In genomic region chr19:3708207-3708931, GRCh38 we compare ENCODE assay signal across 10 cellular contexts. TPM values are rescaled to one million over a fixed set of nuclear protein-coding genes. Genes with fewer than 3 reads are reported as not detected.
DNase-seq lines count a peak whose midpoint lies in the region; ATAC-seq, FAIRE-seq and TF ChIP-seq lines count a peak whose summit lies in the region.
"Had no signal": no experiment of that assay in that cellular context is flagged by ENCODE, and none has a peak within 500 bp of the region (broad histone marks: within the 10 kb centered on the region; RNA-seq: fewer than 3 reads in every experiment).

Gene TJP3 (plus strand): TSS chr19:3708384. CDS start chr19:3728433, 20,049 bp downstream.

- intact Hi-C loops in colonic mucosa (cut with DNase I): no loop called here
- intact Hi-C loops in ovary (cut with DNase I): no loop called here

- ATAC-seq in GM21723 (IDR thresholded peaks at IDR 0.05; ENCODE audit: unreplicated experiment) (no peak), HG02840 (IDR thresholded peaks at IDR 0.05; ENCODE audit: low FRiP score, unreplicated experiment) (no peak)

- H3K4me1 ChIP-seq in colonic mucosa (peaks cover 4% of the 10 kb centered on the region), ovary (ENCODE audit: insufficient read depth) (no peaks in the 10 kb centered on the region)

- H3K27ac ChIP-seq in colonic mucosa (peak within 1 kb of the TSS; percentile 91), ovary (no peak within 1 kb of the TSS)

- H3K9me3 ChIP-seq in colonic mucosa (no peaks in the 10 kb centered on the region), ovary (no peaks in the 10 kb centered on the region)

- TF ChIP-seq EP300 in ovary (IDR thresholded peaks at IDR 0.05): no peak

- H3K36me3 ChIP-seq in colonic mucosa: no peaks in the 10 kb centered on the region
- H3K36me3 ChIP-seq in ovary: no peaks in the 10 kb centered on the region

- H3K4me3 ChIP-seq in colonic mucosa (peak within 1 kb of the TSS; percentile 44), ovary (peak within 1 kb of the TSS; percentile 16)

- H3K27me3 ChIP-seq in colonic mucosa (no peaks in the 10 kb centered on the region), ovary (no peaks in the 10 kb centered on the region)

- TF ChIP-seq CTCF in colonic mucosa (IDR thresholded peaks at IDR 0.05) (no peak), ovary (IDR thresholded peaks at IDR 0.05) (no peak)

- DNase-seq in DMS153 treated with DMSO at 0.1 percent for 48 hours (lab: John Stamatoyannopoulos, UW; ENCODE audit: unreplicated experiment) (peak; percentile 9), M059J (ENCODE audit: low read depth) (peak; percentile 45), colonic mucosa (peak; percentile 89), ovary (no peak), COR-L47 (lab: John Stamatoyannopoulos, UW) (no peak), GM12891 (ENCODE audit: insufficient read length, low spot score) (no peak)
- DNase-seq: cortex of kidney; stimulated activated CD4-positive, alpha-beta T cell treated with anti-CD3 and anti-CD28 coated beads, Interleukin-12 subunit alpha, Interleukin-12 subunit beta, amount 100 ng/mL, for 4 hours had no signal

- FAIRE-seq in GM12891 (lab: Jason Lieb, UNC): no peak

- TF ChIP-seq POLR2A in ovary (IDR thresholded peaks at IDR 0.05): no peak
- TF ChIP-seq POLR2A in GM12891 (IDR thresholded peaks at IDR 0.05; ENCODE audit: low read depth, low read length): no peak

- WGBS in ovary, 3 donors: 13 to 16% (median 16%) methylated on average over 21 to 24 of the region's 24 CpGs

- H3K9ac ChIP-seq in colonic mucosa (ENCODE audit: low read depth in 2 of 2, low read length in 2 of 2): peak within 1 kb of the TSS; percentile 93 to 99

TF ChIP-seq in GM12891, 5 proteins besides CTCF, POLR2A, EP300 and RAD21:
- no peak for TF ChIP-seq PAX5 (IDR thresholded peaks at IDR 0.05; ENCODE audit: insufficient read depth, low read length, severe bottlenecking)
- TF ChIP-seq TAF1 (IDR thresholded peaks at IDR 0.05; ENCODE audit: low read depth, low read length): no peak
- TF ChIP-seq POLR2AphosphoS5 (IDR thresholded peaks at IDR 0.05; ENCODE audit: low read depth, low read length): no peak
- TF ChIP-seq POU2F2 (IDR thresholded peaks at IDR 0.05; ENCODE audit: low read depth, low read length): no peak
- no peak for TF ChIP-seq SPI1 (IDR thresholded peaks at IDR 0.05; ENCODE audit: low read depth, low read length)
TF ChIP-seq in GM12891: peak in this region for 0.

RNA-seq across cellular contexts. Expression of gene TJP3, which starts in this region (rescaled TPM):
- total RNA-seq in M059J (2014; rRNA removed; shearing (Covaris generic)): 0.30 and 0.49 TPM in 2 replicates
- 100 to 1,000 TPM; 268 to 296 TPM for total RNA-seq in colonic mucosa
- total RNA-seq in ovary: 10 to 100 TPM in 1 of 7 donors, 1 to 10 TPM in 3, under 1 TPM in 2, not detected in 1; 0.18 to 24.4 (median 3.0) TPM
- polyA plus RNA-seq in ovary: under 1 TPM in 1 of 2 donors, not detected in 1; 0.46 TPM
- polyA plus RNA-seq in GM12891 (2012; ENCODE audit: low read depth, missing spikeins): 0.62 TPM

Comparison
In these comparisons a context has a peak if more than half of its experiments do, and no peak if none do; other contexts are left out.
1. RNA of gene TJP3 (total RNA-seq): 268 to 296 TPM in colonic mucosa; 0.18 to 24.4 TPM in ovary and 0.30 to 0.49 TPM in M059J; every median in the first group is over 10 times any median in the second.
2. Peak in DNase-seq in M059J; RNA of the gene not detected or under 1 TPM.
3. DNase-seq: peak in DMS153 treated with DMSO at 0.1 percent for 48 hours (single experiment) and colonic mucosa (single experiment); none in ovary (0 of 5), COR-L47 (single experiment) and GM12891 (single experiment).